Comparison of ENCODE assay signal across 12 cellular contexts in genomic region chr7:65832281-65832680, GRCh38. TPM values are rescaled to one million over a fixed set of nuclear protein-coding genes. Genes with fewer than 3 reads are reported as not detected.
DNase-seq lines count a peak whose midpoint lies in the region; ATAC-seq and TF ChIP-seq lines count a peak whose summit lies in the region.
"Had no signal": no experiment of that assay in that cellular context is flagged by ENCODE, and none has a peak within 500 bp of the region (broad histone marks: within the 10 kb centered on the region; RNA-seq: fewer than 3 reads in every experiment).

No MANE protein-coding gene starts in this region.

- ATAC-seq in activated CD8-positive, alpha-beta T cell treated with anti-CD3 and anti-CD28 coated beads, Interleukin-2, amount 10 ng/mL, durations not matched to agents 7 days and 5 days, result no peak
- ATAC-seq in HG02571 (IDR thresholded peaks at IDR 0.05; ENCODE audit: unreplicated experiment), result no peak
- ATAC-seq: stimulated activated effector memory CD8-positive, alpha-beta T cell treated with anti-CD3 and anti-CD28 coated beads, Interleukin-12 subunit alpha, Interleukin-12 subunit beta, amount 100 ng/mL, for 72 hours had no signal

- H3K36me3 Mint-ChIP-seq in activated CD8-positive, alpha-beta T cell treated with anti-CD3 and anti-CD28 coated beads, Interleukin-2, amount 10 ng/mL, durations not matched to agents 7 days and 5 days (ENCODE audit: low read depth), result no peaks in the 10 kb centered on the region
- no peaks in the 10 kb centered on the region for H3K36me3 Mint-ChIP-seq in glutamatergic neuron (ENCODE audit: unreplicated experiment)

- CTCF ChIA-PET in HEK293 (lab: Yijun Ruan, JAX), result no interaction called here
- CTCF ChIA-PET in activated CD8-positive, alpha-beta T cell treated with anti-CD3 and anti-CD28 coated beads, Interleukin-2, amount 10 ng/mL, durations not matched to agents 7 days and 5 days (lab: Charles Lee), result interaction anchor here (0.5 kb wide), 1 partner anchor 92 kb away, joined by 3 read pairs; no protein-coding TSS in a partner anchor

- no peak overlapping the region for H3K4me3 ChIP-seq in HEK293 (ENCODE audit: low read depth, low read length)

- H3K27me3 Mint-ChIP-seq in activated CD8-positive, alpha-beta T cell treated with anti-CD3 and anti-CD28 coated beads, Interleukin-2, amount 10 ng/mL, durations not matched to agents 7 days and 5 days (ENCODE audit: low read depth), result no peaks in the 10 kb centered on the region
- no peaks in the 10 kb centered on the region for H3K27me3 Mint-ChIP-seq in glutamatergic neuron (ENCODE audit: unreplicated experiment)

- H3K4me3 Mint-ChIP-seq in activated CD8-positive, alpha-beta T cell treated with anti-CD3 and anti-CD28 coated beads, Interleukin-2, amount 10 ng/mL, durations not matched to agents 7 days and 5 days, result no peak overlapping the region
- no peak overlapping the region for H3K4me3 Mint-ChIP-seq in glutamatergic neuron (ENCODE audit: unreplicated experiment)
- H3K4me3 Mint-ChIP-seq: stimulated activated effector memory CD8-positive, alpha-beta T cell treated with anti-CD3 and anti-CD28 coated beads, Interleukin-12 subunit alpha, Interleukin-12 subunit beta, amount 100 ng/mL, for 72 hours had no signal

- DNase-seq in AG08396 (ENCODE audit: low spot score) (peak; percentile 12), glutamatergic neuron (no peak), NCI-H146 (lab: John Stamatoyannopoulos, UW) (no peak), T-helper 1 cell (no peak)
- peak; percentile 32 for DNase-seq in activated CD8-positive, alpha-beta T cell treated with anti-CD3 and anti-CD28 coated beads, Interleukin-2, amount 10 ng/mL, durations not matched to agents 7 days and 5 days
- no peak for DNase-seq in stimulated activated CD4-positive, alpha-beta T cell treated with anti-CD3 and anti-CD28 coated beads, Interleukin-2, amount 100 ng/mL, for 48 hours
- DNase-seq: activated CD8-positive, alpha-beta memory T cell treated with anti-CD3 and anti-CD28 coated beads for 24 hours; Calu3; NCI-H1436 had no signal

- no peaks in the 10 kb centered on the region for H3K9me3 ChIP-seq in HEK293 (ENCODE audit: control insufficient read depth, insufficient read depth, low read depth, low read length)

- TF ChIP-seq CTCF in HEK293 (tag by site-specific recombination; IDR thresholded peaks at IDR 0.05) (no peak), glutamatergic neuron (IDR thresholded peaks at IDR 0.05; ENCODE audit: partially characterized antibody, unreplicated experiment) (no peak)

- no peaks in the 10 kb centered on the region for H3K4me1 ChIP-seq in HEK293 (ENCODE audit: control insufficient read depth, insufficient read depth, low read length)

- H3K9me3 Mint-ChIP-seq in activated CD8-positive, alpha-beta T cell treated with anti-CD3 and anti-CD28 coated beads, Interleukin-2, amount 10 ng/mL, durations not matched to agents 7 days and 5 days (ENCODE audit: insufficient read depth), result no peaks in the 10 kb centered on the region
- peaks cover 2% of the 10 kb centered on the region for H3K9me3 Mint-ChIP-seq in glutamatergic neuron (ENCODE audit: unreplicated experiment)
- H3K9me3 Mint-ChIP-seq: stimulated activated effector memory CD8-positive, alpha-beta T cell treated with anti-CD3 and anti-CD28 coated beads, Interleukin-12 subunit alpha, Interleukin-12 subunit beta, amount 100 ng/mL, for 72 hours had no signal

- POLR2A ChIA-PET in HEK293 (lab: Yijun Ruan, JAX), result no interaction called here
- POLR2A ChIA-PET in activated CD8-positive, alpha-beta T cell treated with anti-CD3 and anti-CD28 coated beads, Interleukin-2, amount 10 ng/mL, durations not matched to agents 7 days and 5 days (lab: Charles Lee), result no interaction called here

- H3K27ac ChIP-seq in HEK293 (ENCODE audit: extremely low read depth, low read depth, low read length), result no peak overlapping the region

- no peak overlapping the region for H3K27ac Mint-ChIP-seq in activated CD8-positive, alpha-beta T cell treated with anti-CD3 and anti-CD28 coated beads, Interleukin-2, amount 10 ng/mL, durations not matched to agents 7 days and 5 days
- H3K27ac Mint-ChIP-seq in glutamatergic neuron (ENCODE audit: unreplicated experiment), result peak overlapping the region; percentile 40
- H3K27ac Mint-ChIP-seq: stimulated activated effector memory CD8-positive, alpha-beta T cell treated with anti-CD3 and anti-CD28 coated beads, Interleukin-12 subunit alpha, Interleukin-12 subunit beta, amount 100 ng/mL, for 72 hours had no signal

- H3K4me1 Mint-ChIP-seq in activated CD8-positive, alpha-beta T cell treated with anti-CD3 and anti-CD28 coated beads, Interleukin-2, amount 10 ng/mL, durations not matched to agents 7 days and 5 days (ENCODE audit: low read depth), result peaks cover 8% of the 10 kb centered on the region
- H3K4me1 Mint-ChIP-seq in glutamatergic neuron (ENCODE audit: low read depth, unreplicated experiment), result no peaks in the 10 kb centered on the region

- no peaks in the 10 kb centered on the region for H3K36me3 ChIP-seq in HEK293 (ENCODE audit: control insufficient read depth in 2 of 2, insufficient read depth in 1 of 2, low read length in 2 of 2)

TF ChIP-seq in HEK293, 187 proteins besides CTCF, POLR2A, EP300 and RAD21:
- TF ChIP-seq ZNF10 (tag by site-specific recombination; IDR thresholded peaks at IDR 0.05) (no peak), REST (tag by site-specific recombination; IDR thresholded peaks at IDR 0.05) (peak; percentile 91)

RNA-seq across cellular contexts. Expression of gene VKORC1L1, which starts 40.6 kb away (rescaled TPM):
- total RNA-seq in activated CD8-positive, alpha-beta T cell treated with anti-CD3 and anti-CD28 coated beads, Interleukin-2, amount 10 ng/mL, durations not matched to agents 7 days and 5 days, result 10 to 100 TPM; 13.5 to 14.8 TPM
- total RNA-seq in glutamatergic neuron (ENCODE audit: unreplicated experiment), result 17.0 TPM

Comparison
In these comparisons a context has a peak if more than half of its experiments do, and no peak if none do; other contexts are left out.
1. DNase-seq: peak in AG08396 (single experiment) and activated CD8-positive, alpha-beta T cell treated with anti-CD3 and anti-CD28 coated beads, Interleukin-2, amount 10 ng/mL, durations not matched to agents 7 days and 5 days (single experiment); none in glutamatergic neuron (single experiment), NCI-H146 (single experiment), T-helper 1 cell (0 of 5) and stimulated activated CD4-positive, alpha-beta T cell treated with anti-CD3 and anti-CD28 coated beads, Interleukin-2, amount 100 ng/mL, for 48 hours (0 of 2).